Comparison of ENCODE assay signal across 23 cellular contexts in genomic region chr1:168053681-168054080, GRCh38.
"Had no signal": no experiment of that assay in that cellular context is flagged by ENCODE, and none has a peak within 500 bp of the region (broad histone marks: within the 10 kb centered on the region; RNA-seq: fewer than 3 reads in every experiment).

No MANE protein-coding gene starts in this region.

- H3K36me3 ChIP-seq: prostate gland had no signal

- H3K9me3 Mint-ChIP-seq: activated naive CD8-positive, alpha-beta T cell treated with anti-CD3 and anti-CD28 coated beads, Interleukin-2, amount 10 ng/mL, durations not matched to agents 7 days and 5 days; activated T-helper 2 cell treated with anti-CD3 and anti-CD28 coated beads, Interferon-gamma antibody, Interleukin-2, Interleukin-4, amounts not matched to agents 10 μg/mL and 5 μg/mL and 100 μg/mL, durations not matched to agents 14 hours and 24 hours and 36 hours; stimulated activated memory B cell treated with anti-CD40 and anti-IgM and Interleukin-4, amounts not matched to agents 10 μg/mL and 1 μg/mL and 100 μg/mL, for 72 hours; type B pancreatic cell had no signal

- H3K27me3 ChIP-seq: right lobe of liver, spleen, testis had no signal

- H3K4me1 ChIP-seq: prostate gland, testis had no signal

- DNase-seq: activated CD4-positive, alpha-beta T cell treated with anti-CD3 and anti-CD28 coated beads for 48 hours; activated CD4-positive, CD25-positive, alpha-beta regulatory T cell; activated CD8-positive, alpha-beta T cell treated with anti-CD3 and anti-CD28 coated beads for 36 hours; activated naive CD4-positive, alpha-beta T cell treated with Interleukin-2 at 50 U/mL for 16 hours; activated naive CD8-positive, alpha-beta T cell treated with anti-CD3 and anti-CD28 coated beads, Interleukin-2, amount 10 ng/mL, durations not matched to agents 7 days and 5 days; activated T-cell treated with anti-CD3 and anti-CD28 coated beads, Interleukin-2, amount 50 U/mL, for 1 hour; cerebellar nuclear complex; cortex of kidney; effector CD4-positive, alpha-beta T cell; left colon; right lobe of liver; spleen; stimulated activated CD4-positive, alpha-beta T cell treated with anti-CD3 and anti-CD28 coated beads, Interleukin-4, amount 100 ng/mL, for 4 hours; T-helper 1 cell; T1000; testis had no signal

- H3K27ac Mint-ChIP-seq: activated CD8-positive, alpha-beta T cell treated with anti-CD3 and anti-CD28 coated beads for 36 hours; activated naive CD8-positive, alpha-beta T cell treated with anti-CD3 and anti-CD28 coated beads, Interleukin-2, amount 10 ng/mL, durations not matched to agents 7 days and 5 days; activated T-helper 2 cell treated with anti-CD3 and anti-CD28 coated beads, Interferon-gamma antibody, Interleukin-2, Interleukin-4, amounts not matched to agents 10 μg/mL and 5 μg/mL and 100 μg/mL, durations not matched to agents 14 hours and 24 hours and 36 hours; brain; stimulated activated memory B cell treated with anti-CD40 and anti-IgM and Interleukin-4, amounts not matched to agents 10 μg/mL and 1 μg/mL and 100 μg/mL, for 72 hours; type B pancreatic cell had no signal

- H3K4me3 Mint-ChIP-seq: activated CD8-positive, alpha-beta T cell treated with anti-CD3 and anti-CD28 coated beads for 36 hours; activated naive CD8-positive, alpha-beta T cell treated with anti-CD3 and anti-CD28 coated beads, Interleukin-2, amount 10 ng/mL, durations not matched to agents 7 days and 5 days; brain; stimulated activated memory B cell treated with anti-CD40 and anti-IgM and Interleukin-4, amounts not matched to agents 10 μg/mL and 1 μg/mL and 100 μg/mL, for 72 hours; type B pancreatic cell had no signal

- ATAC-seq: activated CD8-positive, alpha-beta T cell treated with anti-CD3 and anti-CD28 coated beads for 36 hours; esophagus mucosa; SK-N-SH treated with all-trans-retinoic acid at 6 μM for 48 hours; stimulated activated memory B cell treated with anti-CD40 and anti-IgM and Interleukin-4, amounts not matched to agents 10 μg/mL and 1 μg/mL and 100 μg/mL, for 72 hours had no signal

- H3K9me3 ChIP-seq: prostate gland, right lobe of liver, testis had no signal

- H3K4me3 ChIP-seq: prostate gland, right lobe of liver, spleen, testis had no signal

- H3K27ac ChIP-seq: prostate gland, right lobe of liver, testis had no signal

- H3K27me3 Mint-ChIP-seq: activated CD8-positive, alpha-beta T cell treated with anti-CD3 and anti-CD28 coated beads for 36 hours; activated naive CD8-positive, alpha-beta T cell treated with anti-CD3 and anti-CD28 coated beads, Interleukin-2, amount 10 ng/mL, durations not matched to agents 7 days and 5 days; brain; stimulated activated memory B cell treated with anti-CD40 and anti-IgM and Interleukin-4, amounts not matched to agents 10 μg/mL and 1 μg/mL and 100 μg/mL, for 72 hours; type B pancreatic cell had no signal
